ENCODE assay signal across 8 cellular contexts in genomic region chr16:63230383-63230782, GRCh38.
"Had no signal": no experiment of that assay in that cellular context is flagged by ENCODE, and none has a peak within 500 bp of the region (broad histone marks: within the 10 kb centered on the region; RNA-seq: fewer than 3 reads in every experiment).

No MANE protein-coding gene starts in this region.

- H3K27ac ChIP-seq: GM23248, HL-60 had no signal

- H3K4me3 ChIP-seq: GM23248, HAP-1 had no signal

- DNase-seq: GM23248, GOT3, H7, HFFc6 had no signal

- H3K9ac ChIP-seq: GM23248 had no signal

- H3K4me1 ChIP-seq: HAP-1 had no signal

- H3K36me3 ChIP-seq: HAP-1 had no signal

- H3K9me3 ChIP-seq: HAP-1 had no signal

- ATAC-seq: HCT116, HepG2 had no signal
